Comparison of ENCODE assay signal across 1 cellular context in the genomic region with DNA sequence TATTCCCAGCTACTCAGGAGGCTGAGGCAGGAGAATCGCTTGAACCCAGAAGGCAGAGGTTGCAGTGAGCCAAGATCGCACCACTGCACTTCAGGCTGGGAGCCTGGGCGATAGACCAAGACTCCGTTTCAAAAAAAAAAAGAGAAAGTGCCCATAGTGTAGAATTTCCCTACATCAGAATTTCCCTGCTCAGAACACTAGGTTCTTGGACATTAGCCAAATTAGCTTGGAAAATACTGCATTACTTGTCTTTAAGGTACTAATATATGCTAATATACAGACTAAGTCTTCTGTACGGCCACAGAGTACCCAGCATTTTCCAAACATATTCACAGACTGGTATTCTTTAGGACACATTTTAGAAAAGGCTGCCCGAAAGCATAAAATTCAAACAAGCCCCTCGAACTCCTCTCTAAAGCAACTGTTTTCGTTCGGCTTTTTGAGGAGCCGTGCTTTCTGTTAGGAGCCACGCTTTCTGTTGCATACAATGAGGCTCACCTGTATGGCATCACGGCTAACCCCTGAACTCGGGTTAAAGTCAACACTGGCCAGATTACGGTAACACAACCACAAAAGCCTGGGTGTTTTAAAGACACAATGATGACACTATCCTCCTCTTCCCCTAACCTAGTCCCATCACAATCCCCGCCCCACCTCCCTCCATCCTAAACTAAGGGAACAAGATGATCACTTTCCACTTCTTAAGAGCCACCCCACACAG.
TF ChIP-seq lines count a peak whose summit lies in the region.

No MANE protein-coding gene starts in this region.

TF ChIP-seq in endothelial cell of umbilical vein, 7 proteins besides CTCF, POLR2A, EP300 and RAD21:
- TF ChIP-seq FOS (IDR thresholded peaks at IDR 0.05; ENCODE audit: borderline replicate concordance, insufficient read depth, low read length) (no peak), POLR2AphosphoS5 (IDR thresholded peaks at IDR 0.05; ENCODE audit: insufficient read depth, low read depth, low read length) (no peak), GATA2 (IDR thresholded peaks at IDR 0.05; ENCODE audit: insufficient read depth, insufficient read length, low read depth, low read length) (no peak), JUN (IDR thresholded peaks at IDR 0.05; ENCODE audit: borderline replicate concordance, insufficient read depth, insufficient read length, low read depth) (no peak), MYC (IDR thresholded peaks at IDR 0.05; ENCODE audit: low read depth, low read length) (no peak), EZH2 (IDR thresholded peaks at IDR 0.05; ENCODE audit: borderline replicate concordance, low read depth, low read length, severe bottlenecking) (no peak)
- TF ChIP-seq, protein P1, sequence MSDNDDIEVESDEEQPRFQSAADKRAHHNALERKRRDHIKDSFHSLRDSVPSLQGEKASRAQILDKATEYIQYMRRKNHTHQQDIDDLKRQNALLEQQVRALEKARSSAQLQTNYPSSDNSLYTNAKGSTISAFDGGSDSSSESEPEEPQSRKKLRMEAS (IDR thresholded peaks at IDR 0.05; ENCODE audit: insufficient read depth, insufficient read length), result no peak
